37 cellular contexts compared by ENCODE assay signal in the genomic region with DNA sequence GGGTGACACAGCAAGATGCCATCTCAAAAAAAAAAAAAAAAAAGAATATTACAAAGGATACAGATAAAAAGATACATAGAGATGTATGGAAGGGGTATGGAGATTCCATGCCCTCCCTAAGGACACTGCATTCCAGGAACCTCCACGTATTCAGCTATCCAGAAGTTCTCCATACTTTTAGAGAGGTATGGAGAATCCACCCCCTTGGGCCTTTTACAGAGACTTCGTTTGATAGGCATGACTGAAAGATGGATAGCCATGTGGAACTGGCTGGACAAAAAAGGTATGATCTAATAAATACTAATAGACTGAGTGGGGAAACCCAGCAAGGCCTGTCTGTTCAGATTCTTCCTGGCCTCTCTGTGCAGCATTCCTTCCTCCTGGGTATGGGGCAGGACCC. TPM values are rescaled to one million over a fixed set of nuclear protein-coding genes. Genes with fewer than 3 reads are reported as not detected.
"Had no signal": no experiment of that assay in that cellular context is flagged by ENCODE, and none has a peak within 500 bp of the region (broad histone marks: within the 10 kb centered on the region; RNA-seq: fewer than 3 reads in every experiment).

No MANE protein-coding gene starts in this region.

- H3K36me3 ChIP-seq: ascending aorta, cardiac muscle cell had no signal

- DNase-seq: activated B cell treated with CpG ODN at 0.5 μM for 24 hours; activated CD4-positive, alpha-beta memory T cell treated with anti-CD3 and anti-CD28 coated beads for 36 hours; activated CD4-positive, alpha-beta T cell treated with anti-CD3 and anti-CD28 coated beads for 4 hours; activated CD4-positive, alpha-beta T cell treated with anti-CD3 and anti-CD28 coated beads, Interleukin-2, amount 10 ng/mL, durations not matched to agents 24 days and 14 days; activated CD4-positive, alpha-beta T cell treated with anti-CD3 and anti-CD28 coated beads, Interleukin-2, amount 50 U/mL, for 1 hour; activated CD4-positive, alpha-beta T cell treated with anti-CD3 and anti-CD28 coated beads, Interleukin-2, amount 50 U/mL, for 4 hours; activated CD4-positive, CD25-positive, alpha-beta regulatory T cell treated with anti-CD3 and anti-CD28 coated beads, Interleukin-2, amount 50 U/mL, for 72 hours; activated CD8-positive, alpha-beta memory T cell treated with anti-CD3 and anti-CD28 coated beads, Interleukin-2, amount 50 U/mL, for 4 hours; activated effector memory CD4-positive, alpha-beta T cell treated with Interleukin-2 at 50 U/mL for 16 hours; activated gamma-delta T cell; activated naive CD4-positive, alpha-beta T cell treated with anti-CD3 and anti-CD28 coated beads, Interleukin-2, amount 10 ng/mL, durations not matched to agents 7 days and 5 days; activated naive CD4-positive, alpha-beta T cell treated with Interleukin-2 at 50 U/mL for 16 hours; activated naive CD8-positive, alpha-beta T cell treated with anti-CD3 and anti-CD28 coated beads, Interleukin-2, amount 10 ng/mL, durations not matched to agents 7 days and 5 days; activated naive CD8-positive, alpha-beta T cell treated with anti-CD3 and anti-CD28 coated beads, Interleukin-2, amount 50 U/mL, for 24 hours; activated T-cell treated with anti-CD3 and anti-CD28 coated beads for 4 hours; activated T-cell treated with anti-CD3 and anti-CD28 coated beads, Interleukin-2, amount 50 U/mL, for 1 hour; activated T-cell treated with anti-CD3 and anti-CD28 coated beads, Interleukin-2, amount 50 U/mL, for 4 hours; activated T-cell treated with anti-CD3 and anti-CD28 coated beads, Interleukin-2, amount 50 U/mL, for 72 hours; amygdala; anterior cingulate cortex; caudate nucleus; cerebellar nuclear complex; T-helper 1 cell; T-helper 2 cell; T-helper 9 cell had no signal

- H3K9me3 ChIP-seq: ascending aorta had no signal

- H3K27me3 ChIP-seq: ascending aorta, cardiac muscle cell had no signal

- H3K4me1 ChIP-seq: ascending aorta had no signal

- H3K4me3 ChIP-seq: ascending aorta, cardiac muscle cell had no signal

- H3K36me3 Mint-ChIP-seq: activated CD4-positive, alpha-beta memory T cell treated with anti-CD3 and anti-CD28 coated beads for 36 hours; activated naive CD4-positive, alpha-beta T cell treated with anti-CD3 and anti-CD28 coated beads, Interleukin-2, amount 10 ng/mL, durations not matched to agents 7 days and 5 days; activated naive CD4-positive, alpha-beta T cell treated with anti-CD3 and anti-CD28 coated beads, Interleukin-2, amount 50 U/mL, for 24 hours; activated naive CD8-positive, alpha-beta T cell; activated naive CD8-positive, alpha-beta T cell treated with anti-CD3 and anti-CD28 coated beads, Interleukin-2, amount 10 ng/mL, durations not matched to agents 7 days and 5 days; brain had no signal

- H3K4me1 Mint-ChIP-seq: activated B cell treated with CpG ODN at 0.5 μM for 24 hours; activated naive CD4-positive, alpha-beta T cell treated with anti-CD3 and anti-CD28 coated beads, Interleukin-2, amount 10 ng/mL, durations not matched to agents 7 days and 5 days; activated naive CD4-positive, alpha-beta T cell treated with anti-CD3 and anti-CD28 coated beads, Interleukin-2, amount 50 U/mL, for 24 hours; activated naive CD8-positive, alpha-beta T cell treated with anti-CD3 and anti-CD28 coated beads, Interleukin-2, amount 50 U/mL, for 24 hours; brain; central memory CD8-positive, alpha-beta T cell had no signal

- H3K27me3 Mint-ChIP-seq: activated naive CD4-positive, alpha-beta T cell treated with anti-CD3 and anti-CD28 coated beads, Interleukin-2, amount 10 ng/mL, durations not matched to agents 7 days and 5 days; activated naive CD8-positive, alpha-beta T cell had no signal

- H3K4me3 Mint-ChIP-seq: activated B cell treated with CpG ODN at 0.5 μM for 24 hours; activated CD4-positive, alpha-beta memory T cell treated with anti-CD3 and anti-CD28 coated beads for 36 hours; activated CD4-positive, alpha-beta T cell treated with anti-CD3 and anti-CD28 coated beads, Interleukin-2, amount 10 ng/mL, durations not matched to agents 24 days and 14 days; activated naive CD4-positive, alpha-beta T cell treated with anti-CD3 and anti-CD28 coated beads, Interleukin-2, amount 10 ng/mL, durations not matched to agents 7 days and 5 days; activated naive CD4-positive, alpha-beta T cell treated with anti-CD3 and anti-CD28 coated beads, Interleukin-2, amount 50 U/mL, for 24 hours; activated naive CD8-positive, alpha-beta T cell; activated naive CD8-positive, alpha-beta T cell treated with anti-CD3 and anti-CD28 coated beads, Interleukin-2, amount 10 ng/mL, durations not matched to agents 7 days and 5 days; activated naive CD8-positive, alpha-beta T cell treated with anti-CD3 and anti-CD28 coated beads, Interleukin-2, amount 50 U/mL, for 24 hours; activated T-cell treated with anti-CD3 and anti-CD28 coated beads, Interleukin-2, amount 50 U/mL, for 4 hours; activated T-cell treated with anti-CD3 and anti-CD28 coated beads, Interleukin-2, amount 50 U/mL, for 72 hours; activated T-helper 1 cell treated with anti-CD3 and anti-CD28 coated beads, Interleukin-12 subunit alpha, Interleukin-12 subunit beta, Interleukin-2, Interleukin-4 antibody, amounts not matched to agents 30 ng/mL and 10 ng/mL and 1 ng/mL, durations not matched to agents 14 hours and 24 hours and 36 hours; brain; central memory CD8-positive, alpha-beta T cell; T-helper 1 cell treated with Interleukin-12 subunit alpha and Interleukin-12 subunit beta and Interleukin-4 antibody, amounts not matched to agents 30 μg/mL and 1 μg/mL, for 36 hours; T-helper 2 cell treated with Interferon-gamma antibody and Interleukin-4, amounts not matched to agents 5 μg/mL and 100 μg/mL, for 36 hours had no signal

- ATAC-seq: activated T-cell treated with anti-CD3 and anti-CD28 coated beads, Interleukin-2, amount 50 U/mL, for 4 hours; activated T-cell treated with anti-CD3 and anti-CD28 coated beads, Interleukin-2, amount 50 U/mL, for 72 hours had no signal

- H3K27ac Mint-ChIP-seq: activated B cell treated with CpG ODN at 0.5 μM for 24 hours; activated CD4-positive, alpha-beta memory T cell treated with anti-CD3 and anti-CD28 coated beads for 36 hours; activated CD4-positive, alpha-beta T cell treated with anti-CD3 and anti-CD28 coated beads, Interleukin-2, amount 10 ng/mL, durations not matched to agents 24 days and 14 days; activated naive CD4-positive, alpha-beta T cell treated with anti-CD3 and anti-CD28 coated beads, Interleukin-2, amount 10 ng/mL, durations not matched to agents 7 days and 5 days; activated naive CD4-positive, alpha-beta T cell treated with anti-CD3 and anti-CD28 coated beads, Interleukin-2, amount 50 U/mL, for 24 hours; activated naive CD8-positive, alpha-beta T cell; activated naive CD8-positive, alpha-beta T cell treated with anti-CD3 and anti-CD28 coated beads, Interleukin-2, amount 10 ng/mL, durations not matched to agents 7 days and 5 days; activated naive CD8-positive, alpha-beta T cell treated with anti-CD3 and anti-CD28 coated beads, Interleukin-2, amount 50 U/mL, for 24 hours; activated T-cell treated with anti-CD3 and anti-CD28 coated beads, Interleukin-2, amount 50 U/mL, for 72 hours; activated T-helper 1 cell treated with anti-CD3 and anti-CD28 coated beads, Interleukin-12 subunit alpha, Interleukin-12 subunit beta, Interleukin-2, Interleukin-4 antibody, amounts not matched to agents 30 ng/mL and 10 ng/mL and 1 ng/mL, durations not matched to agents 14 hours and 24 hours and 36 hours; activated T-helper 2 cell treated with anti-CD3 and anti-CD28 coated beads, Interferon-gamma antibody, Interleukin-2, Interleukin-4, amounts not matched to agents 10 μg/mL and 5 μg/mL and 100 μg/mL, durations not matched to agents 14 hours and 24 hours and 36 hours; brain; T-helper 1 cell treated with Interleukin-12 subunit alpha and Interleukin-12 subunit beta and Interleukin-4 antibody, amounts not matched to agents 30 μg/mL and 1 μg/mL, for 36 hours; T-helper 2 cell treated with Interferon-gamma antibody and Interleukin-4, amounts not matched to agents 5 μg/mL and 100 μg/mL, for 36 hours had no signal

- H3K9me3 Mint-ChIP-seq: activated B cell treated with CpG ODN at 0.5 μM for 24 hours; activated CD4-positive, alpha-beta memory T cell treated with anti-CD3 and anti-CD28 coated beads for 36 hours; activated CD4-positive, alpha-beta T cell treated with anti-CD3 and anti-CD28 coated beads, Interleukin-2, amount 10 ng/mL, durations not matched to agents 24 days and 14 days; activated naive CD4-positive, alpha-beta T cell treated with anti-CD3 and anti-CD28 coated beads, Interleukin-2, amount 10 ng/mL, durations not matched to agents 7 days and 5 days; activated naive CD4-positive, alpha-beta T cell treated with anti-CD3 and anti-CD28 coated beads, Interleukin-2, amount 50 U/mL, for 24 hours; activated naive CD8-positive, alpha-beta T cell treated with anti-CD3 and anti-CD28 coated beads, Interleukin-2, amount 10 ng/mL, durations not matched to agents 7 days and 5 days; activated naive CD8-positive, alpha-beta T cell treated with anti-CD3 and anti-CD28 coated beads, Interleukin-2, amount 50 U/mL, for 24 hours; activated T-cell treated with anti-CD3 and anti-CD28 coated beads, Interleukin-2, amount 50 U/mL, for 4 hours; activated T-cell treated with anti-CD3 and anti-CD28 coated beads, Interleukin-2, amount 50 U/mL, for 72 hours; activated T-helper 1 cell treated with anti-CD3 and anti-CD28 coated beads, Interleukin-12 subunit alpha, Interleukin-12 subunit beta, Interleukin-2, Interleukin-4 antibody, amounts not matched to agents 30 ng/mL and 10 ng/mL and 1 ng/mL, durations not matched to agents 14 hours and 24 hours and 36 hours; activated T-helper 2 cell treated with anti-CD3 and anti-CD28 coated beads, Interferon-gamma antibody, Interleukin-2, Interleukin-4, amounts not matched to agents 10 μg/mL and 5 μg/mL and 100 μg/mL, durations not matched to agents 14 hours and 24 hours and 36 hours; central memory CD8-positive, alpha-beta T cell; T-helper 1 cell treated with Interleukin-12 subunit alpha and Interleukin-12 subunit beta and Interleukin-4 antibody, amounts not matched to agents 30 μg/mL and 1 μg/mL, for 36 hours; T-helper 2 cell treated with Interferon-gamma antibody and Interleukin-4, amounts not matched to agents 5 μg/mL and 100 μg/mL, for 36 hours had no signal

RNA-seq across cellular contexts. Expression of a gene that starts 56.6 kb away (rescaled TPM):
- total RNA-seq: activated B cell treated with CpG ODN at 0.5 μM for 24 hours; activated CD4-positive, alpha-beta memory T cell treated with anti-CD3 and anti-CD28 coated beads for 36 hours; activated CD4-positive, alpha-beta T cell treated with anti-CD3 and anti-CD28 coated beads, Interleukin-2, amount 10 ng/mL, durations not matched to agents 24 days and 14 days; activated CD8-positive, alpha-beta memory T cell treated with anti-CD3 and anti-CD28 coated beads for 36 hours; activated naive CD8-positive, alpha-beta T cell treated with anti-CD3 and anti-CD28 coated beads, Interleukin-2, amount 10 ng/mL, durations not matched to agents 7 days and 5 days; activated T-cell treated with anti-CD3 and anti-CD28 coated beads, Interleukin-2, amount 50 U/mL, for 4 hours; activated T-helper 1 cell treated with anti-CD3 and anti-CD28 coated beads, Interleukin-12 subunit alpha, Interleukin-12 subunit beta, Interleukin-2, Interleukin-4 antibody, amounts not matched to agents 30 ng/mL and 10 ng/mL and 1 ng/mL, durations not matched to agents 14 hours and 24 hours and 36 hours; activated T-helper 2 cell treated with anti-CD3 and anti-CD28 coated beads, Interferon-gamma antibody, Interleukin-2, Interleukin-4, amounts not matched to agents 10 μg/mL and 5 μg/mL and 100 μg/mL, durations not matched to agents 14 hours and 24 hours and 36 hours; ascending aorta; bronchial epithelial cell; cardiac muscle cell had no signal
